1 cellular context compared by ENCODE assay signal in genomic region chr1:209672705-209673630, GRCh38.
TF ChIP-seq lines count a peak whose summit lies in the region.

No MANE protein-coding gene starts in this region.

TF ChIP-seq in K562, 482 proteins besides CTCF, POLR2A, EP300 and RAD21 (continued from another document and continues in another):
- TF ChIP-seq TCF3 (CRISPR knock-in tag; IDR thresholded peaks at IDR 0.05) (no peak), FOXP1 (CRISPR knock-in tag; IDR thresholded peaks at IDR 0.05) (no peak), MTF1 (CRISPR knock-in tag; IDR thresholded peaks at IDR 0.05; ENCODE audit: borderline replicate concordance) (no peak), ARID1B (IDR thresholded peaks at IDR 0.05) (peak; percentile 5; the same call in 1 of the 2 replicates), NR3C1 (CRISPR knock-in tag; IDR thresholded peaks at IDR 0.05) (no peak), ZBTB33 (CRISPR knock-in tag; IDR thresholded peaks at IDR 0.05) (no peak), SIX5 (IDR thresholded peaks at IDR 0.05; ENCODE audit: borderline replicate concordance in 1 of 2, insufficient read depth in 1 of 2, low read depth in 1 of 2, low read length in 2 of 2) (no peak), ESRRB (CRISPR knock-in tag; IDR thresholded peaks at IDR 0.05; ENCODE audit: borderline replicate concordance) (no peak), CREBBP (IDR thresholded peaks at IDR 0.05; ENCODE audit: low read depth, low read length) (no peak), NFATC3 (IDR thresholded peaks at IDR 0.05) (no peak), ILK (tag; IDR thresholded peaks at IDR 0.05; ENCODE audit: borderline replicate concordance, low read depth) (no peak), HBP1 (CRISPR knock-in tag; IDR thresholded peaks at IDR 0.05) (0 out of 2 replicates have a peak, but pooled peaks have one; percentile 27), NR0B1 (IDR thresholded peaks at IDR 0.05; ENCODE audit: partially characterized antibody) (no peak), SREBF2 (CRISPR knock-in tag; IDR thresholded peaks at IDR 0.05) (0 out of 2 replicates have a peak, but pooled peaks have one; percentile 65), FOXO4 (CRISPR knock-in tag; IDR thresholded peaks at IDR 0.05) (no peak), ZNF217 (CRISPR knock-in tag; IDR thresholded peaks at IDR 0.05) (no peak), HNRNPL (IDR thresholded peaks at IDR 0.05; ENCODE audit: low read depth, low read length) (no peak), CTBP1 (IDR thresholded peaks at IDR 0.05; ENCODE audit: borderline replicate concordance) (peak; percentile 84), ELK1 (CRISPR knock-in tag; IDR thresholded peaks at IDR 0.05) (no peak), PHF8 (IDR thresholded peaks at IDR 0.05; ENCODE audit: borderline replicate concordance, low read length) (no peak), XRCC5 (IDR thresholded peaks at IDR 0.05; ENCODE audit: low read depth, low read length) (no peak), AFF4 (CRISPR knock-in tag; IDR thresholded peaks at IDR 0.05) (no peak), ZNF699 (CRISPR knock-in tag; IDR thresholded peaks at IDR 0.05; ENCODE audit: insufficient replicate concordance) (no peak), KLF16 (IDR thresholded peaks at IDR 0.05) (no peak), GMEB1 (CRISPR knock-in tag; IDR thresholded peaks at IDR 0.05) (peak; percentile 39; the same call in 1 of the 2 replicates), CBX8 (IDR thresholded peaks at IDR 0.05; ENCODE audit: borderline replicate concordance, extremely low read depth, low read depth, low read length, poor library complexity, severe bottlenecking) (no peak), KAT7 (CRISPR knock-in tag; IDR thresholded peaks at IDR 0.05; ENCODE audit: borderline replicate concordance) (no peak), CC2D1A (IDR thresholded peaks at IDR 0.05) (no peak), ZNF224 (CRISPR knock-in tag; IDR thresholded peaks at IDR 0.05) (no peak), MECOM (CRISPR knock-in tag; IDR thresholded peaks at IDR 0.05) (0 out of 2 replicates have a peak, but pooled peaks have one; percentile 9), MXD1 (CRISPR knock-in tag; IDR thresholded peaks at IDR 0.05; ENCODE audit: borderline replicate concordance, poor library complexity, severe bottlenecking) (no peak), TSC22D4 (tag; IDR thresholded peaks at IDR 0.05) (no peak), CHD2 (IDR thresholded peaks at IDR 0.05; ENCODE audit: low read depth, low read length) (no peak), RBM15 (IDR thresholded peaks at IDR 0.05; ENCODE audit: insufficient read depth, low read length) (no peak), NR2F6 (CRISPR knock-in tag; IDR thresholded peaks at IDR 0.05) (no peak), ZNF740 (CRISPR knock-in tag; IDR thresholded peaks at IDR 0.05) (no peak), ZNF740 (tag; IDR thresholded peaks at IDR 0.05) (no peak), RBM14 (IDR thresholded peaks at IDR 0.05; ENCODE audit: borderline replicate concordance, insufficient read depth, low read depth, low read length) (no peak), NKRF (IDR thresholded peaks at IDR 0.05; ENCODE audit: borderline replicate concordance) (no peak), TEAD1 (CRISPR knock-in tag; IDR thresholded peaks at IDR 0.05) (no peak), HDAC8 (tag; IDR thresholded peaks at IDR 0.05) (no peak), THRB (CRISPR knock-in tag; conservative IDR thresholded peaks at IDR 0.05) (no peak), ZBTB26 (CRISPR knock-in tag; IDR thresholded peaks at IDR 0.05) (no peak), PYGO2 (tag; IDR thresholded peaks at IDR 0.05) (no peak)
